ENCODE assay signal across 1 cellular context in the genomic region with DNA sequence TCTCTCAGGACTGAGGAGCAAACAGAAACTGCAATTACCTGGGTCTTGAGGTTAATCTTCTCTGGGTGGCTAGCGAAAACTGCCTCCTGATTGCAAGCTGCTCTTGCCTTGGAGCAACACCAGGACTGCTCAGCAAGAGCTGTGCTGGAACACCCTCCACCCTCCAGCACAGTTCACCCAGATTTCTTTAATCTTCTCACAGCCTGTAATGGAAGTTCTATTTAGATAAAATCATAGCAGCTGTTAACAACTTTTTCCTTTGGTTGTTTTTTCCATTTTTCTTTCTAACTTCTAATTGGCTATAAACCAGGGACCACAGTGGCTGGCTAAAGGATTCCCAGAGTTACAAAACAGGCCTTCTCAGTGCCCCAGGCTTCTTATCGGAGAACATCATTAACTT.
TF ChIP-seq lines count a peak whose summit lies in the region.

No MANE protein-coding gene starts in this region.

TF ChIP-seq in HEK293T, 16 proteins besides CTCF, POLR2A, EP300 and RAD21 (continued from another document):
- TF ChIP-seq LEF1 (IDR thresholded peaks at IDR 0.05; ENCODE audit: borderline replicate concordance) (no peak), ARNT (IDR thresholded peaks at IDR 0.05) (no peak), FOXM1 (IDR thresholded peaks at IDR 0.05; ENCODE audit: borderline replicate concordance) (no peak), FOXA1 (IDR thresholded peaks at IDR 0.05) (no peak)
TF ChIP-seq in HEK293T: peak in this region for 0.
